Comparison of ENCODE assay signal across 2 cellular contexts in genomic region chr19:12884627-12884925, GRCh38.
TF ChIP-seq lines count a peak whose summit lies in the region.

No MANE protein-coding gene starts in this region.

TF ChIP-seq in IMR-90, 13 proteins besides CTCF, POLR2A, EP300 and RAD21:
- no peak for TF ChIP-seq MXI1 (IDR thresholded peaks at IDR 0.05; ENCODE audit: borderline replicate concordance, low read depth, low read length)
- TF ChIP-seq USF2 (IDR thresholded peaks at IDR 0.05; ENCODE audit: low read depth, low read length) = no peak

TF ChIP-seq in neural cell, 6 proteins besides CTCF, POLR2A, EP300 and RAD21:
- TF ChIP-seq POLR2AphosphoS5 (IDR thresholded peaks at IDR 0.05) (no peak), REST (IDR thresholded peaks at IDR 0.05; ENCODE audit: borderline replicate concordance) (no peak), SMC3 (conservative IDR thresholded peaks at IDR 0.05; ENCODE audit: poor library complexity) (no peak), MXI1 (conservative IDR thresholded peaks at IDR 0.05; ENCODE audit: poor library complexity, severe bottlenecking) (no peak), TAF1 (IDR thresholded peaks at IDR 0.05; ENCODE audit: low read depth) (no peak), EZH2 (IDR thresholded peaks at IDR 0.05; ENCODE audit: borderline replicate concordance, insufficient read depth, low read length, poor library complexity, severe bottlenecking) (no peak)
